25 cellular contexts compared by ENCODE assay signal in the genomic region with DNA sequence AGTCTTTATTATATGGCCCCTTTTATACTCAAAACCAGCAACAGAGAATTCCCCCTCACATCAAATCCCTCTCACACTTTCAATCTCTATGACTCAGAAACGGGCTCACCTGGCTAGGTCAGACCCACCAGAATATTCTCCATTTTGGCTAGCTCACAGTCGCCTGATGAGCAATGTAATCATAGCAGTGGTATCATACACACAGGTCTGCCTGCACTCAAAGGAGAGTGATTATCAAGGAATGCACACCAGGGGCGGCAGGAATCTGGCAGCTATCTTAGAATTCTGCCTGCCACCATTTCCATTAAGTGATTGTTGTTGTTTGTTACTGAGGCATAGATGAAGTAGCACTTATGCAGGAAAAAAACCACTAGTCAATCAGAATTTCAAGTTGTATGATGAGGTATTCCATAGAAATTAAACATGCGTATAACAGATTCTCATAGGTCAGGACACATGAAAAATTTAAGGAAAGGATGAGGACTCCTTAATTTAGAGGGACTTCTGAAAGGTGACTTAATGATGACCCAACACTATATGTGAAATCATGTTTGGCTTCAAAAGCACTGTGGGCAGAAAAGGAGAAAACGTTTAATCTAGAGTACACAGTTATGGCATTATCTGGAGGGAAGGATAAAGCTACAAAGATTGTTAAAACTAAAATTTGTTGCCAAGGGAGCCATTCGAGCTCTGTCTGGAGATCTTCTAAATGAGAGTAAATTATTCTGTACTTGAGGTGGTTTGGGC.
DNase-seq lines count a peak whose midpoint lies in the region; ATAC-seq, FAIRE-seq and TF ChIP-seq lines count a peak whose summit lies in the region.
"Had no signal": no experiment of that assay in that cellular context is flagged by ENCODE, and none has a peak within 500 bp of the region (broad histone marks: within the 10 kb centered on the region; RNA-seq: fewer than 3 reads in every experiment).

No MANE protein-coding gene starts in this region.

- H4K20me1 ChIP-seq in OCI-LY7 (ENCODE audit: insufficient read depth, low read length) = no peaks in the 10 kb centered on the region

- TF ChIP-seq CTCF in heart left ventricle (IDR thresholded peaks at IDR 0.05) (no peak), right atrium auricular region (IDR thresholded peaks at IDR 0.05) (no peak), pancreas (IDR thresholded peaks at IDR 0.05) (no peak), OCI-LY7 (conservative IDR thresholded peaks at IDR 0.05; ENCODE audit: low read length) (no peak)

- H3K9me2 ChIP-seq in OCI-LY7 (ENCODE audit: insufficient read depth, low read length) = no peaks in the 10 kb centered on the region

- H3K4me3 ChIP-seq in heart left ventricle = no peak overlapping the region
- H3K4me3 ChIP-seq in right atrium auricular region = no peak overlapping the region
- H3K4me3 ChIP-seq in pancreas = no peak overlapping the region
- H3K4me3 ChIP-seq in OCI-LY7 (ENCODE audit: low read depth, low read length, poor library complexity, severe bottlenecking) = no peak overlapping the region
- H3K4me3 ChIP-seq: ovary, Peyer's patch, SJCRH30 had no signal

- WGBS in heart left ventricle, 4 donors = 54 to 65% (median 60%) methylated on average over 6 of the region's 6 CpGs
- 43% methylated on average over 6 of the region's 6 CpGs for WGBS in pancreas, 2 donors

- intact Hi-C loops in heart left ventricle (cut with DNase I) = no loop called here
- intact Hi-C loops in cardiac septum (cut with DNase I) = loop anchor here (10.0 kb wide), 1 partner anchor 46 kb away; no protein-coding TSS in a partner anchor
- intact Hi-C loops in pancreas (cut with DNase I) = no loop called here
- intact Hi-C loops in OCI-LY7 (cut with micrococcal nuclease; ENCODE audit: unreplicated experiment) = no loop called here

- H3K4me1 Mint-ChIP-seq in T-helper 17 cell = no peaks in the 10 kb centered on the region
- H3K4me1 Mint-ChIP-seq: activated CD4-positive, alpha-beta memory T cell treated with anti-CD3 and anti-CD28 coated beads, Interleukin-2, amount 10 ng/mL, durations not matched to agents 7 days and 5 days; activated naive CD8-positive, alpha-beta T cell treated with anti-CD3 and anti-CD28 coated beads for 36 hours; naive thymus-derived CD8-positive, alpha-beta T cell; T-cell had no signal

- H3K9me3 ChIP-seq in heart left ventricle (peaks cover 0 to 6% (median 0%) of the 10 kb centered on the region in 12 donors), right atrium auricular region (no peaks in the 10 kb centered on the region), pancreas (no peaks in the 10 kb centered on the region), OCI-LY7 (ENCODE audit: low read length) (no peaks in the 10 kb centered on the region), T-helper 17 cell (ENCODE audit: control insufficient read depth, low read length, poor library complexity, severe bottlenecking) (no peaks in the 10 kb centered on the region)
- H3K9me3 ChIP-seq: ovary, Peyer's patch, SJCRH30 had no signal

- FAIRE-seq in pancreas (lab: Jason Lieb, UNC) = no peak
- FAIRE-seq: colon had no signal

- H2AFZ ChIP-seq in OCI-LY7 (ENCODE audit: low read length) = no peak overlapping the region

- peak in 1 of 4 donors; percentile 53 for ATAC-seq in heart left ventricle
- ATAC-seq in pancreas = peak; percentile 16 to 41 (median 32)
- no peak for ATAC-seq in T-helper 17 cell
- ATAC-seq: activated CD4-positive, CD25-positive, alpha-beta regulatory T cell treated with anti-CD3 and anti-CD28 coated beads, Interleukin-2, amount 50 U/mL, for 24 hours; naive thymus-derived CD8-positive, alpha-beta T cell; T-cell had no signal

- H3K27me3 Mint-ChIP-seq in T-helper 17 cell = no peaks in the 10 kb centered on the region
- H3K27me3 Mint-ChIP-seq: activated CD4-positive, alpha-beta memory T cell treated with anti-CD3 and anti-CD28 coated beads, Interleukin-2, amount 10 ng/mL, durations not matched to agents 7 days and 5 days; T-cell had no signal

- H3K4me3 Mint-ChIP-seq in T-helper 17 cell = no peak overlapping the region
- H3K4me3 Mint-ChIP-seq: activated CD4-positive, alpha-beta memory T cell treated with anti-CD3 and anti-CD28 coated beads, Interleukin-2, amount 10 ng/mL, durations not matched to agents 7 days and 5 days; activated naive CD8-positive, alpha-beta T cell treated with anti-CD3 and anti-CD28 coated beads for 36 hours; naive thymus-derived CD8-positive, alpha-beta T cell; T-cell had no signal

- peaks cover 0 to 27% (median 0%) of the 10 kb centered on the region in 12 donors for H3K4me1 ChIP-seq in heart left ventricle
- no peaks in the 10 kb centered on the region for H3K4me1 ChIP-seq in right atrium auricular region
- H3K4me1 ChIP-seq in pancreas = peaks cover 7 to 15% (median 14%) of the 10 kb centered on the region in 3 donors
- H3K4me1 ChIP-seq in OCI-LY7 (ENCODE audit: insufficient read depth, low read length, poor library complexity, severe bottlenecking) = no peaks in the 10 kb centered on the region
- H3K4me1 ChIP-seq: Peyer's patch, SJCRH30 had no signal

- BruUV-seq in OCI-LY7 (replicated peaks; lab: Mats Ljungman, UMichigan) = no TSS peak

- H3K36me3 Mint-ChIP-seq in T-helper 17 cell (ENCODE audit: low read depth) = no peaks in the 10 kb centered on the region
- H3K36me3 Mint-ChIP-seq: activated naive CD8-positive, alpha-beta T cell treated with anti-CD3 and anti-CD28 coated beads for 36 hours; naive thymus-derived CD8-positive, alpha-beta T cell; T-cell had no signal

- POLR2A ChIA-PET in OCI-LY7 (lab: Charles Lee) = interaction anchor here (1.0 to 1.8 kb wide), 4 partner anchors 8 to 25 kb away, joined by 3 to 6 read pairs (median 5); no protein-coding TSS in a partner anchor

- H3K36me3 ChIP-seq in heart left ventricle (no peaks in the 10 kb centered on the region), right atrium auricular region (no peaks in the 10 kb centered on the region), pancreas (no peaks in the 10 kb centered on the region), OCI-LY7 (ENCODE audit: insufficient read depth, low read length) (no peaks in the 10 kb centered on the region)
- H3K36me3 ChIP-seq: brain microvascular endothelial cell, ovary, Peyer's patch, SJCRH30 had no signal

- no peak for TF ChIP-seq POLR2A in heart left ventricle (IDR thresholded peaks at IDR 0.05)

- H3K79me2 ChIP-seq in OCI-LY7 (ENCODE audit: insufficient read depth, low read depth, low read length) = no peaks in the 10 kb centered on the region

- no peak overlapping the region for H3K27ac Mint-ChIP-seq in T-helper 17 cell
- H3K27ac Mint-ChIP-seq: activated CD4-positive, alpha-beta memory T cell treated with anti-CD3 and anti-CD28 coated beads, Interleukin-2, amount 10 ng/mL, durations not matched to agents 7 days and 5 days; activated naive CD8-positive, alpha-beta T cell treated with anti-CD3 and anti-CD28 coated beads for 36 hours; naive thymus-derived CD8-positive, alpha-beta T cell; T-cell had no signal

- DNase-seq in heart left ventricle (no peak), cardiac septum (ENCODE audit: low spot score) (no peak), right atrium auricular region (ENCODE audit: low spot score) (no peak), pancreas (no peak), OCI-LY7 (ENCODE audit: low spot score) (no peak), medulla oblongata (ENCODE audit: extremely low spot score) (no peak), AG20443 (ENCODE audit: low spot score) (no peak), T-helper 17 cell (no peak)
- DNase-seq: activated CD4-positive, alpha-beta memory T cell treated with anti-CD3 and anti-CD28 coated beads, Interleukin-2, amount 10 ng/mL, durations not matched to agents 7 days and 5 days; activated naive CD8-positive, alpha-beta T cell treated with anti-CD3 and anti-CD28 coated beads for 36 hours; brain microvascular endothelial cell; MV-4-11; naive thymus-derived CD8-positive, alpha-beta T cell; NCI-H146; NCI-H2171 treated with DMSO at 0.1 percent for 48 hours; NCI-H524; Peyer's patch; SJCRH30; stimulated activated CD4-positive, alpha-beta T cell treated with anti-CD3 and anti-CD28 coated beads, Interleukin-4, amount 100 ng/mL, for 4 hours; stimulated activated naive CD4-positive, alpha-beta T cell; T-cell had no signal

- H3K4me2 ChIP-seq in OCI-LY7 (ENCODE audit: low read length) = no peak overlapping the region
- H3K4me2 ChIP-seq: KMS-11 had no signal

- CTCF ChIA-PET in OCI-LY7 (lab: Charles Lee; ENCODE audit: unreplicated experiment) = no interaction called here

- H3K27ac ChIP-seq in heart left ventricle (peak overlapping the region in 7 of 12 donors; percentile 1 to 64 (median 20)), right atrium auricular region (peak overlapping the region; percentile 12 to 14), pancreas (peak overlapping the region in 3 of 4 donors; percentile 25 to 67 (median 59)), OCI-LY7 (ENCODE audit: low read depth, low read length, poor library complexity, severe bottlenecking) (no peak overlapping the region)
- H3K27ac ChIP-seq: brain microvascular endothelial cell, KMS-11, Peyer's patch, SJCRH30 had no signal

- H3K27me3 ChIP-seq in heart left ventricle = no peaks in the 10 kb centered on the region
- no peaks in the 10 kb centered on the region for H3K27me3 ChIP-seq in right atrium auricular region
- no peaks in the 10 kb centered on the region for H3K27me3 ChIP-seq in pancreas
- H3K27me3 ChIP-seq: brain microvascular endothelial cell, ovary, Peyer's patch, SJCRH30 had no signal
